In the genomic region with DNA sequence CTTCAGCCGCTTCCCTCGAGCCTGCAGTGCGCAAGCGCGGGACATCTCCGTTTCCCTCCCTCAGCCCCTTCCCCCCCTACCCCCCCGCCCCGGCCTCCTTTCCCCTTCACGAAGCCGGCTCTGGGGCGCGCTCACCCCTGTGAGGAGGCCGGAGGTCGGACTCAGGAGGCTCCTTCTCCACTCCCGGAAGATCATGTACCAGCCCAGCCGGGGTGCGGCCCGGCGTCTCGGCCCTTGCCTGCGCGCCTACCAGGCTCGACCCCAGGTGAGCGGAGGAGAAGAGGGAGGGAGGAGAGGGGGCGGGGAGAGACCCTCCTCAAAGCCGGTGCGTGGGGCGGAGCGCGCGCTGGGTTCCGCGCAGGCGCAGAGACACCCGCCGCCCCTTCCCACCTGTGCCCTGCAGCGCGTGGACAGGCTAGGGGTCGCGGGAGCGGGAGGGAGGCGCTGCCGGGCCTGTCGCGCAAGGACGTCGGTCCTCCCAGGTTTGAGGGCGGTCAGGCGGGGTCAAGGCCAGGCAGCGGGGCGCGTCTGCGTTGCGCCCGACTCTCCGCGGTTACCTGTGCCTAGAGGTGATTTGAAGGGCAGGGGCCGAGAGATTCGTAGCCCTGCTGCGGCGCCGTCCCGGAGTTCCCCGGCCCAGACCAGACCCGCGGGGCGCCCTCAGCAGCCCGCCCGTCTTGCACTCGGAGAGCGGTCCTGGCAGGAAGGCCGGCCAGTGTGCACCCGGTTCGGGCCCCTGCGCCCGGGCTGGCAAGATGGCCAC, we compare ENCODE assay signal across 8 cellular contexts. TPM values are rescaled to one million over a fixed set of nuclear protein-coding genes. Genes with fewer than 3 reads are reported as not detected.
A peak's percentile ranks its signal among the peaks of the same experiment; 100 is the strongest.
DNase-seq lines count a peak whose midpoint lies in the region; ATAC-seq, FAIRE-seq and TF ChIP-seq lines count a peak whose summit lies in the region.

A gene with protein sequence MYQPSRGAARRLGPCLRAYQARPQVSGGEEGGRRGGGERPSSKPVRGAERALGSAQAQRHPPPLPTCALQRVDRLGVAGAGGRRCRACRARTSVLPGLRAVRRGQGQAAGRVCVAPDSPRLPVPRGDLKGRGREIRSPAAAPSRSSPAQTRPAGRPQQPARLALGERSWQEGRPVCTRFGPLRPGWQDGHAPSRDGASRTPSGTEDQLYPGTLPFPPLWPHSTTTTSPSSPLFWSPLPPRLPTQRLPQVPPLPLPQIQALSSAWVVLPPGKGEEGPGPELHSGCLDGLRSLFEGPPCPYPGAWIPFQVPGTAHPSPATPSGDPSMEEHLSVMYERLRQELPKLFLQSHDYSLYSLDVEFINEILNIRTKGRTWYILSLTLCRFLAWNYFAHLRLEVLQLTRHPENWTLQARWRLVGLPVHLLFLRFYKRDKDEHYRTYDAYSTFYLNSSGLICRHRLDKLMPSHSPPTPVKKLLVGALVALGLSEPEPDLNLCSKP (plus strand): TSS at position 95 of the 763 bp plus-strand sequence. CDS start 99 bp downstream, at position 194.

- TF ChIP-seq CTCF in astrocyte (IDR thresholded peaks at IDR 0.05; ENCODE audit: insufficient read depth, low read depth, low read length), result no peak
- no peak for TF ChIP-seq CTCF in retinal pigment epithelial cell (conservative IDR thresholded peaks at IDR 0.05; ENCODE audit: low read depth, low read length)

- DNase-seq in NCI-H2029 (lab: John Stamatoyannopoulos, UW), result peak; percentile 94
- DNase-seq in T-helper 2 cell treated with Interferon-gamma antibody and Interleukin-4, amounts not matched to agents 5 μg/mL and 100 μg/mL, for 36 hours (ENCODE audit: low spot score), result peak; percentile 91
- peak; percentile 70 for DNase-seq in astrocyte (ENCODE audit: low read depth)
- DNase-seq in hippocampal formation (lab: John Stamatoyannopoulos, UW), result peak; percentile 67 to 87
- peak; percentile 62 for DNase-seq in retinal pigment epithelial cell (ENCODE audit: low read depth)
- DNase-seq in hepatic stellate cell (ENCODE audit: low spot score), result no peak

- ATAC-seq in GM18502 (IDR thresholded peaks at IDR 0.05; ENCODE audit: poor library complexity, unreplicated experiment), result peak; percentile 70
- ATAC-seq in HG02943 (IDR thresholded peaks at IDR 0.05; ENCODE audit: low read depth, unreplicated experiment), result peak; percentile 51

- no peaks in the 10 kb centered on the region for H3K9me3 Mint-ChIP-seq in T-helper 2 cell treated with Interferon-gamma antibody and Interleukin-4, amounts not matched to agents 5 μg/mL and 100 μg/mL, for 36 hours
- H3K9me3 Mint-ChIP-seq in astrocyte (ENCODE audit: unreplicated experiment), result no peaks in the 10 kb centered on the region

- peak within 1 kb of the TSS; percentile 70 for H3K27ac ChIP-seq in astrocyte (ENCODE audit: low read depth, low read length)

- H2AFZ ChIP-seq in astrocyte (ENCODE audit: low read depth, low read length), result peak within 1 kb of the TSS; percentile 91

- H3K27ac Mint-ChIP-seq in T-helper 2 cell treated with Interferon-gamma antibody and Interleukin-4, amounts not matched to agents 5 μg/mL and 100 μg/mL, for 36 hours, result peak within 1 kb of the TSS; percentile 92
- H3K27ac Mint-ChIP-seq in astrocyte (ENCODE audit: unreplicated experiment), result peak within 1 kb of the TSS; percentile 80

- H3K4me1 Mint-ChIP-seq in T-helper 2 cell treated with Interferon-gamma antibody and Interleukin-4, amounts not matched to agents 5 μg/mL and 100 μg/mL, for 36 hours (ENCODE audit: low read depth), result peaks cover 22% of the 10 kb centered on the region
- H3K4me1 Mint-ChIP-seq in astrocyte (ENCODE audit: low read depth, unreplicated experiment), result peaks cover 8% of the 10 kb centered on the region

- FAIRE-seq in astrocyte (lab: Jason Lieb, UNC), result no peak

- H3K27me3 ChIP-seq in astrocyte (ENCODE audit: insufficient read depth, low read length), result no peaks in the 10 kb centered on the region

- H3K4me1 ChIP-seq in astrocyte (ENCODE audit: insufficient read depth, low read length), result peaks cover 6% of the 10 kb centered on the region

- H3K4me3 Mint-ChIP-seq in T-helper 2 cell treated with Interferon-gamma antibody and Interleukin-4, amounts not matched to agents 5 μg/mL and 100 μg/mL, for 36 hours, result peak within 1 kb of the TSS; percentile 93
- H3K4me3 Mint-ChIP-seq in astrocyte (ENCODE audit: unreplicated experiment), result peak within 1 kb of the TSS; percentile 88

- no peaks in the 10 kb centered on the region for H3K27me3 Mint-ChIP-seq in T-helper 2 cell treated with Interferon-gamma antibody and Interleukin-4, amounts not matched to agents 5 μg/mL and 100 μg/mL, for 36 hours (ENCODE audit: low read depth)
- H3K27me3 Mint-ChIP-seq in astrocyte (ENCODE audit: low read depth, unreplicated experiment), result no peaks in the 10 kb centered on the region

- peaks cover 15% of the 10 kb centered on the region for H3K79me2 ChIP-seq in astrocyte (ENCODE audit: insufficient read depth, low read length)

- H3K36me3 ChIP-seq in astrocyte (ENCODE audit: insufficient read depth, low read length), result peaks cover 15% of the 10 kb centered on the region

- peak within 1 kb of the TSS; percentile 84 for H3K4me2 ChIP-seq in astrocyte (ENCODE audit: low read length)

- peaks cover 3% of the 10 kb centered on the region for H4K20me1 ChIP-seq in astrocyte (ENCODE audit: insufficient read depth, low read length)

- H3K9ac ChIP-seq in astrocyte (ENCODE audit: low read length), result peak within 1 kb of the TSS; percentile 88

- H3K4me3 ChIP-seq in astrocyte (ENCODE audit: insufficient read depth, low read depth, low read length) (peak within 1 kb of the TSS; percentile 87), retinal pigment epithelial cell (ENCODE audit: low read length) (peak within 1 kb of the TSS; percentile 60)

- peaks cover 12% of the 10 kb centered on the region for H3K36me3 Mint-ChIP-seq in T-helper 2 cell treated with Interferon-gamma antibody and Interleukin-4, amounts not matched to agents 5 μg/mL and 100 μg/mL, for 36 hours (ENCODE audit: low read depth)
- H3K36me3 Mint-ChIP-seq in astrocyte (ENCODE audit: low read depth, unreplicated experiment), result peaks cover 34% of the 10 kb centered on the region

- no peaks in the 10 kb centered on the region for H3K9me3 ChIP-seq in astrocyte (ENCODE audit: insufficient read depth, low read depth, low read length)

RNA-seq across cellular contexts. Expression of the gene that starts here (rescaled TPM):
- 12.0 and 12.7 TPM in 2 replicates for total RNA-seq in astrocyte
